ENCODE assay signal across 8 cellular contexts in the genomic region with DNA sequence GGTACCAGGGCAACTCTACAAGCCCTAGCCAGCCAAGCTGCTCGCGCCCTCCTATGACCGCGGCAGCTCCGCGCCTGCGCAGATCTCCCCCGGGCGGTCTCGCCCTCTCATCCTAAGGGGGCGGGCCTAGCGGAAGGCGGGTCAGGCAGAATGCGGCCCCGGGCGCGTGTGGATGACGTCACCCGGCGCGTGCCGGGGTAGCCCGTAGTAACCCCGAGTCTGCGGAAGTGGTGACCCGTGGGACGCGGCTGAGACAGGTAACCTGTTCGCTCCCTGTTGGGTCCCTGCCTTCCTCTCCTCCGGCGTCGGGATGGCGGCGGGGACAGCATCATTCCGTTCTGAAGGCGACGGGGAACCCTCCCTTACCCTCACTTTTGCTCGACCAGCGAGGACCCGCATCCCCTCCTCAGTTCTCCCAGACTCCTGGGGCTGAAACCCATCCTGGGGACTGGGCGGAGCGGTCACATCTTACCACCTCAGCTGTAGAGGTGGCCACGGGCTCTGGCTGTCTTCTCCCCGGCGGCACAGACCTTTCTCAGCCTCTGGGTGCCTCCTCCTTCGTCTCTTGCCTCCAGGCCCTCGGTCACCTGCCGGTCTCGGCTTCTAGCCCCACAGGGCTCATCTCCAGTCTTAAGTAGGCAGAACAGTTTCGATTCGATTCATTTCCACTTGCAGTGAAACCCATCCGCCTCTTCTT. TPM values are rescaled to one million over a fixed set of nuclear protein-coding genes. Genes with fewer than 3 reads are reported as not detected.
DNase-seq lines count a peak whose midpoint lies in the region; ATAC-seq and TF ChIP-seq lines count a peak whose summit lies in the region.

A gene with protein sequence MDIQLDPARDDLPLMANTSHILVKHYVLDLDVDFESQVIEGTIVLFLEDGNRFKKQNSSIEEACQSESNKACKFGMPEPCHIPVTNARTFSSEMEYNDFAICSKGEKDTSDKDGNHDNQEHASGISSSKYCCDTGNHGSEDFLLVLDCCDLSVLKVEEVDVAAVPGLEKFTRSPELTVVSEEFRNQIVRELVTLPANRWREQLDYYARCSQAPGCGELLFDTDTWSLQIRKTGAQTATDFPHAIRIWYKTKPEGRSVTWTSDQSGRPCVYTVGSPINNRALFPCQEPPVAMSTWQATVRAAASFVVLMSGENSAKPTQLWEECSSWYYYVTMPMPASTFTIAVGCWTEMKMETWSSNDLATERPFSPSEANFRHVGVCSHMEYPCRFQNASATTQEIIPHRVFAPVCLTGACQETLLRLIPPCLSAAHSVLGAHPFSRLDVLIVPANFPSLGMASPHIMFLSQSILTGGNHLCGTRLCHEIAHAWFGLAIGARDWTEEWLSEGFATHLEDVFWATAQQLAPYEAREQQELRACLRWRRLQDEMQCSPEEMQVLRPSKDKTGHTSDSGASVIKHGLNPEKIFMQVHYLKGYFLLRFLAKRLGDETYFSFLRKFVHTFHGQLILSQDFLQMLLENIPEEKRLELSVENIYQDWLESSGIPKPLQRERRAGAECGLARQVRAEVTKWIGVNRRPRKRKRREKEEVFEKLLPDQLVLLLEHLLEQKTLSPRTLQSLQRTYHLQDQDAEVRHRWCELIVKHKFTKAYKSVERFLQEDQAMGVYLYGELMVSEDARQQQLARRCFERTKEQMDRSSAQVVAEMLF (plus strand): TSS at position 205 of the 697 bp plus-strand sequence. CDS start 33,085 bp downstream, outside the sequence.

- H3K9me3 Mint-ChIP-seq in activated T-helper 2 cell treated with anti-CD3 and anti-CD28 coated beads, Interferon-gamma antibody, Interleukin-2, Interleukin-4, amounts not matched to agents 10 μg/mL and 5 μg/mL and 100 μg/mL, durations not matched to agents 14 hours and 24 hours and 36 hours: no peaks in the 10 kb centered on the region
- peaks cover 0 to 3% (median 0%) of the 10 kb centered on the region in 9 donors for H3K9me3 Mint-ChIP-seq in naive thymus-derived CD8-positive, alpha-beta T cell

- no peaks in the 10 kb centered on the region for H3K36me3 Mint-ChIP-seq in activated T-helper 2 cell treated with anti-CD3 and anti-CD28 coated beads, Interferon-gamma antibody, Interleukin-2, Interleukin-4, amounts not matched to agents 10 μg/mL and 5 μg/mL and 100 μg/mL, durations not matched to agents 14 hours and 24 hours and 36 hours (ENCODE audit: low read depth)
- H3K36me3 Mint-ChIP-seq in naive thymus-derived CD8-positive, alpha-beta T cell: no peaks in the 10 kb centered on the region

- DNase-seq in Daoy (ENCODE audit: low read depth) (peak; percentile 99), GOT3 (lab: John Stamatoyannopoulos, UW) (peak; percentile 47), LNCaP clone FGC (ENCODE audit: low read depth) (peak; percentile 79), RWPE1 (ENCODE audit: low spot score) (peak; percentile 100), fibroblast of mammary gland (ENCODE audit: low read depth) (peak; percentile 91)
- DNase-seq in activated T-helper 2 cell treated with anti-CD3 and anti-CD28 coated beads, Interferon-gamma antibody, Interleukin-2, Interleukin-4, amounts not matched to agents 10 μg/mL and 5 μg/mL and 100 μg/mL, durations not matched to agents 14 hours and 24 hours and 36 hours (ENCODE audit: low spot score): peak; percentile 98
- peak; percentile 97 to 100 (median 99) for DNase-seq in naive thymus-derived CD8-positive, alpha-beta T cell
- DNase-seq in stimulated activated naive CD4-positive, alpha-beta T cell (lab: John Stamatoyannopoulos, UW): peak; percentile 96 to 99 (median 98)

- H3K27me3 Mint-ChIP-seq in activated T-helper 2 cell treated with anti-CD3 and anti-CD28 coated beads, Interferon-gamma antibody, Interleukin-2, Interleukin-4, amounts not matched to agents 10 μg/mL and 5 μg/mL and 100 μg/mL, durations not matched to agents 14 hours and 24 hours and 36 hours (ENCODE audit: low read depth): no peaks in the 10 kb centered on the region
- H3K27me3 Mint-ChIP-seq in naive thymus-derived CD8-positive, alpha-beta T cell: peaks cover 0 to 4% (median 0%) of the 10 kb centered on the region in 5 donors

- peaks cover 15% of the 10 kb centered on the region for H3K4me1 Mint-ChIP-seq in activated T-helper 2 cell treated with anti-CD3 and anti-CD28 coated beads, Interferon-gamma antibody, Interleukin-2, Interleukin-4, amounts not matched to agents 10 μg/mL and 5 μg/mL and 100 μg/mL, durations not matched to agents 14 hours and 24 hours and 36 hours (ENCODE audit: low read depth)
- peaks cover 6 to 24% (median 12%) of the 10 kb centered on the region in 4 donors for H3K4me1 Mint-ChIP-seq in naive thymus-derived CD8-positive, alpha-beta T cell

- intact Hi-C loops in activated T-helper 2 cell treated with anti-CD3 and anti-CD28 coated beads, Interferon-gamma antibody, Interleukin-2, Interleukin-4, amounts not matched to agents 10 μg/mL and 5 μg/mL and 100 μg/mL, durations not matched to agents 14 hours and 24 hours and 36 hours (cut with micrococcal nuclease): loop anchor here (1.0 to 10.0 kb wide), 7 partner anchors 57 to 590 kb away; a partner anchor contains a TSS

- peak within 1 kb of the TSS; percentile 94 for H3K27ac Mint-ChIP-seq in activated T-helper 2 cell treated with anti-CD3 and anti-CD28 coated beads, Interferon-gamma antibody, Interleukin-2, Interleukin-4, amounts not matched to agents 10 μg/mL and 5 μg/mL and 100 μg/mL, durations not matched to agents 14 hours and 24 hours and 36 hours
- peak within 1 kb of the TSS; percentile 91 to 100 (median 99) for H3K27ac Mint-ChIP-seq in naive thymus-derived CD8-positive, alpha-beta T cell

- CTCF ChIA-PET in RWPE1 (lab: Yijun Ruan, JAX): interaction anchor here (0.6 to 2.2 kb wide), 5 partner anchors 10 to 401 kb away, joined by 3 to 15 read pairs (median 3); no protein-coding TSS in a partner anchor

- peak within 1 kb of the TSS; percentile 69 for H3K27ac ChIP-seq in RWPE1

- H3K4me3 ChIP-seq in LNCaP clone FGC (ENCODE audit: low read depth, low read length): peak within 1 kb of the TSS; percentile 93
- H3K4me3 ChIP-seq in fibroblast of mammary gland (ENCODE audit: control insufficient read depth, low read depth, low read length): peak within 1 kb of the TSS; percentile 97

- TF ChIP-seq CTCF in LNCaP clone FGC (IDR thresholded peaks at IDR 0.05; ENCODE audit: control insufficient read depth, extremely low read depth, insufficient read depth) (no peak), RWPE1 (conservative IDR thresholded peaks at IDR 0.05; ENCODE audit: low read depth) (no peak), fibroblast of mammary gland (conservative IDR thresholded peaks at IDR 0.05; ENCODE audit: control insufficient read depth, insufficient read depth, low read depth, low read length) (no peak)

- POLR2A ChIA-PET in RWPE1 (lab: Yijun Ruan, JAX; ENCODE audit: low non-redundant PET): interaction anchor here (0.6 kb wide), 1 partner anchor 392 kb away, joined by 6 read pairs; no protein-coding TSS in a partner anchor
- POLR2A ChIA-PET in naive thymus-derived CD8-positive, alpha-beta T cell (lab: Charles Lee): interaction anchor here (0.6 to 1.0 kb wide), 4 partner anchors 11 to 135 kb away, joined by 3 to 4 read pairs (median 3); no protein-coding TSS in a partner anchor

- peak within 1 kb of the TSS; percentile 91 for H3K4me3 Mint-ChIP-seq in activated T-helper 2 cell treated with anti-CD3 and anti-CD28 coated beads, Interferon-gamma antibody, Interleukin-2, Interleukin-4, amounts not matched to agents 10 μg/mL and 5 μg/mL and 100 μg/mL, durations not matched to agents 14 hours and 24 hours and 36 hours (ENCODE audit: low read depth)
- peak within 1 kb of the TSS; percentile 95 to 100 (median 98) for H3K4me3 Mint-ChIP-seq in naive thymus-derived CD8-positive, alpha-beta T cell

- ATAC-seq in naive thymus-derived CD8-positive, alpha-beta T cell: peak; percentile 95

RNA-seq across cellular contexts. Expression of the gene that starts here (rescaled TPM):
- 37.8 and 89.7 TPM in 2 replicates for total RNA-seq in Daoy (2014; rRNA removed; shearing (Covaris generic))
- total RNA-seq in activated T-helper 2 cell treated with anti-CD3 and anti-CD28 coated beads, Interferon-gamma antibody, Interleukin-2, Interleukin-4, amounts not matched to agents 10 μg/mL and 5 μg/mL and 100 μg/mL, durations not matched to agents 14 hours and 24 hours and 36 hours: 24.6 and 27.6 TPM in 2 replicates
- total RNA-seq in naive thymus-derived CD8-positive, alpha-beta T cell: 10 to 100 TPM in 1 of 2 experiments, 1 to 10 TPM in 1; 8.7 to 10.8 TPM
- polyA plus RNA-seq in naive thymus-derived CD8-positive, alpha-beta T cell: 1 to 10 TPM; 4.3 to 7.4 (median 4.7) TPM

Comparison
In these comparisons a context has a peak if more than half of its experiments do, and no peak if none do; other contexts are left out.
1. Peak in every context shown above with its lines: DNase-seq, ATAC-seq, H3K4me3 ChIP-seq and H3K27ac ChIP-seq.
2. DNase-seq: peak in every context shown above with its lines; median percentile 100 in RWPE1; 99 in Daoy; 99 in naive thymus-derived CD8-positive, alpha-beta T cell; 98 in activated T-helper 2 cell treated with anti-CD3 and anti-CD28 coated beads, Interferon-gamma antibody, Interleukin-2, Interleukin-4, amounts not matched to agents 10 μg/mL and 5 μg/mL and 100 μg/mL, durations not matched to agents 14 hours and 24 hours and 36 hours; 98 in stimulated activated naive CD4-positive, alpha-beta T cell; 91 in fibroblast of mammary gland; 79 in LNCaP clone FGC; 47 in GOT3.